Comparison of ENCODE assay signal across 11 cellular contexts in the genomic region with DNA sequence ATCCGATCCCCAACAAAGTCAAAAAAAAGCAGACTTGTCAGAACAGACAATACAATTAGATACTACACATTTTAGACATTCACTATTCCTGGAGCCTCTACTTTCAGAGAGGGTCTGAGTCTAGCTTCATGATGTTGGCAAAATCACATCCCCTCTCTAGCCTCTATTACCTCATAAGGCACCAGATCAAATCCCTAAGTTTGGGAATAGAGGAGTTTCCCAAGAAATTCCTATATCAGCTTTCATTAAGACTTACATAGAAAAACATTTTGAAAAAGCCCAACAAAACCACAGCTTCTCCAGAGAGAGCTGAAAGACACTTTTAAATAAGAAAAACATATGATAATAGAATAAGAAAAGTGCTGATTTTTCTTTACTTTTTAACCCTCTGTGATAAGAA. TPM values are rescaled to one million over a fixed set of nuclear protein-coding genes. Genes with fewer than 3 reads are reported as not detected.
A peak's percentile ranks its signal among the peaks of the same experiment; 100 is the strongest.
DNase-seq lines count a peak whose midpoint lies in the region; ATAC-seq, FAIRE-seq and TF ChIP-seq lines count a peak whose summit lies in the region.
"Had no signal": no experiment of that assay in that cellular context is flagged by ENCODE, and none has a peak within 500 bp of the region (broad histone marks: within the 10 kb centered on the region; RNA-seq: fewer than 3 reads in every experiment).

No MANE protein-coding gene starts in this region.

- no peak for TF ChIP-seq CTCF in HepG2 (CRISPR knock-in tag; IDR thresholded peaks at IDR 0.05)

- no peaks in the 10 kb centered on the region for H3K27me3 Mint-ChIP-seq in activated CD4-positive, alpha-beta T cell treated with anti-CD3 and anti-CD28 coated beads for 36 hours
- no peaks in the 10 kb centered on the region for H3K27me3 Mint-ChIP-seq in activated naive CD8-positive, alpha-beta T cell treated with anti-CD3 and anti-CD28 coated beads for 36 hours

- H3K9me3 Mint-ChIP-seq in activated CD4-positive, alpha-beta T cell treated with anti-CD3 and anti-CD28 coated beads for 36 hours (ENCODE audit: low read depth), result no peaks in the 10 kb centered on the region
- no peaks in the 10 kb centered on the region for H3K9me3 Mint-ChIP-seq in activated naive CD8-positive, alpha-beta T cell treated with anti-CD3 and anti-CD28 coated beads for 36 hours

- CTCF ChIA-PET in activated CD4-positive, alpha-beta T cell treated with anti-CD3 and anti-CD28 coated beads for 36 hours (lab: Charles Lee), result interaction anchor here (0.8 to 2.3 kb wide), 9 partner anchors 10 to 56 kb away, joined by 3 to 10 read pairs (median 5); no protein-coding TSS in a partner anchor
- CTCF ChIA-PET in HepG2 (lab: Yijun Ruan, JAX; ENCODE audit: low intra/inter-chr PET ratio, low total read pairs), result no interaction called here

- TF ChIP-seq RAD21 in HepG2 (CRISPR knock-in tag; IDR thresholded peaks at IDR 0.05), result no peak

- H3K4me3 Mint-ChIP-seq in activated CD4-positive, alpha-beta T cell treated with anti-CD3 and anti-CD28 coated beads for 36 hours, result peak overlapping the region; percentile 16
- peak overlapping the region; percentile 58 for H3K4me3 Mint-ChIP-seq in activated naive CD8-positive, alpha-beta T cell treated with anti-CD3 and anti-CD28 coated beads for 36 hours

- intact Hi-C loops in activated CD4-positive, alpha-beta T cell treated with anti-CD3 and anti-CD28 coated beads for 36 hours (cut with DNase I, micrococcal nuclease), result loop anchor here (1.0 to 10.0 kb wide), 2 partner anchors 39 to 648 kb away; a partner anchor contains a TSS
- intact Hi-C loops in HepG2 (cut with micrococcal nuclease; ENCODE audit: unreplicated experiment), result no loop called here

- H3K4me3 ChIP-seq in HepG2 (replicated peaks in 1 of 3; ENCODE audit: insufficient read depth in 1 of 3, low read depth in 2 of 3, low read length in 3 of 3), result no peak overlapping the region
- H3K4me3 ChIP-seq in subcutaneous abdominal adipose tissue (ENCODE audit: low read depth in 1 of 5, low read length in 5 of 5), result peak overlapping the region in 4 of 5 donors; percentile 1 to 43 (median 14)
- H3K4me3 ChIP-seq: A549 had no signal

- BruUV-seq in HepG2 (replicated peaks; lab: Mats Ljungman, UMichigan), result no TSS peak

- no peaks in the 10 kb centered on the region for H3K27me3 ChIP-seq in HepG2 (ENCODE audit: control insufficient read depth in 1 of 2, insufficient read depth in 2 of 2, low read length in 2 of 2)
- H3K27me3 ChIP-seq in subcutaneous abdominal adipose tissue (ENCODE audit: control insufficient read depth in 5 of 5, insufficient read depth in 4 of 5, low read length in 5 of 5), result no peaks in the 10 kb centered on the region

- no peaks in the 10 kb centered on the region for H4K20me1 ChIP-seq in HepG2 (ENCODE audit: insufficient read depth, low read length)

- WGBS in HepG2 (ENCODE audit: low lambda C conversion rate), result 92% methylated on average over 1 of the region's 1 CpG

- FAIRE-seq in HepG2 (lab: Jason Lieb, UNC), result no peak
- FAIRE-seq: A549, bronchial epithelial cell had no signal

- H3K4me2 ChIP-seq in HepG2 (ENCODE audit: low read depth, low read length), result peak overlapping the region; percentile 41
- H3K4me2 ChIP-seq: A549 had no signal

- H3K36me3 ChIP-seq in HepG2 (replicated peaks in 1 of 2; ENCODE audit: control insufficient read depth in 1 of 2, insufficient read depth in 2 of 2, low read length in 2 of 2) (no peaks in the 10 kb centered on the region), subcutaneous abdominal adipose tissue (ENCODE audit: control insufficient read depth in 5 of 5, insufficient read depth in 5 of 5, low read length in 5 of 5) (no peaks in the 10 kb centered on the region)

- POLR2A ChIA-PET in activated CD4-positive, alpha-beta T cell treated with anti-CD3 and anti-CD28 coated beads for 36 hours (lab: Charles Lee), result interaction anchor here (1.2 kb wide), 1 partner anchor 39 kb away, joined by 6 read pairs; no protein-coding TSS in a partner anchor
- POLR2A ChIA-PET in HepG2 (lab: Yijun Ruan, JAX), result no interaction called here

- in situ Hi-C loops in HepG2 (cut with HindIII; ENCODE audit: extremely low pct_ligation_motif_present, low pct_unique_long_range_greater_than_20kb), result no loop called here

- H3K27ac Mint-ChIP-seq in activated CD4-positive, alpha-beta T cell treated with anti-CD3 and anti-CD28 coated beads for 36 hours, result peak overlapping the region; percentile 87
- peak overlapping the region; percentile 83 for H3K27ac Mint-ChIP-seq in activated naive CD8-positive, alpha-beta T cell treated with anti-CD3 and anti-CD28 coated beads for 36 hours

- TF ChIP-seq POLR2A in HepG2 (IDR thresholded peaks at IDR 0.05; ENCODE audit: insufficient read depth in 1 of 2, low read depth in 2 of 2, low read length in 2 of 2), result no peak

- no peak overlapping the region for H2AFZ ChIP-seq in HepG2 (ENCODE audit: low read length)

- peaks cover 58% of the 10 kb centered on the region for H3K79me2 ChIP-seq in HepG2 (ENCODE audit: insufficient read depth, low read length)

- no peak for DNase-seq in activated CD4-positive, alpha-beta T cell treated with anti-CD3 and anti-CD28 coated beads for 36 hours
- DNase-seq in activated CD4-positive, alpha-beta T cell treated with anti-CD3 and anti-CD28 coated beads, Interleukin-2, amount 50 U/mL, for 1 hour, result no peak
- no peak for DNase-seq in activated naive CD8-positive, alpha-beta T cell treated with anti-CD3 and anti-CD28 coated beads for 36 hours
- DNase-seq in HepG2 (ENCODE audit: low spot score), result no peak
- DNase-seq in MV-4-11 (lab: John Stamatoyannopoulos, UW), result no peak
- DNase-seq in SW480 (ENCODE audit: low spot score), result no peak
- no peak for DNase-seq in cortex of kidney (lab: John Stamatoyannopoulos, UW)

- H3K9me3 ChIP-seq in HepG2 (ENCODE audit: low read length) (no peaks in the 10 kb centered on the region), subcutaneous abdominal adipose tissue (ENCODE audit: control insufficient read depth in 5 of 5, low read length in 5 of 5) (no peaks in the 10 kb centered on the region)
- H3K9me3 ChIP-seq: A549 had no signal

- H3K27ac ChIP-seq in HepG2 (ENCODE audit: extremely low read length, insufficient read depth, low read length) (peak overlapping the region; percentile 37), subcutaneous abdominal adipose tissue (ENCODE audit: low read depth, low read length) (peak overlapping the region; percentile 98)
- H3K27ac ChIP-seq: A549 had no signal

- peaks cover 88% of the 10 kb centered on the region for H3K4me1 ChIP-seq in HepG2 (ENCODE audit: insufficient read depth, low read length)
- peaks cover 23 to 96% (median 89%) of the 10 kb centered on the region in 5 donors for H3K4me1 ChIP-seq in subcutaneous abdominal adipose tissue (ENCODE audit: control insufficient read depth in 5 of 5, insufficient read depth in 5 of 5, low read length in 5 of 5)

- H3K4me1 Mint-ChIP-seq in activated CD4-positive, alpha-beta T cell treated with anti-CD3 and anti-CD28 coated beads for 36 hours, result peaks cover 51% of the 10 kb centered on the region
- H3K4me1 Mint-ChIP-seq in activated naive CD8-positive, alpha-beta T cell treated with anti-CD3 and anti-CD28 coated beads for 36 hours, result peaks cover 46% of the 10 kb centered on the region

- no peak for ATAC-seq in activated CD4-positive, alpha-beta T cell treated with anti-CD3 and anti-CD28 coated beads for 36 hours
- ATAC-seq in HepG2, result no peak
- ATAC-seq: A549 had no signal

- TF ChIP-seq EP300 in HepG2 (IDR thresholded peaks at IDR 0.05; ENCODE audit: low read depth in 2 of 2, low read length in 2 of 2), result no peak
- TF ChIP-seq EP300 in HepG2 (CRISPR knock-in tag; IDR thresholded peaks at IDR 0.05; ENCODE audit: borderline replicate concordance), result no peak

- H3K36me3 Mint-ChIP-seq in activated CD4-positive, alpha-beta T cell treated with anti-CD3 and anti-CD28 coated beads for 36 hours (ENCODE audit: low read depth), result peaks cover 14% of the 10 kb centered on the region
- peaks cover 21% of the 10 kb centered on the region for H3K36me3 Mint-ChIP-seq in activated naive CD8-positive, alpha-beta T cell treated with anti-CD3 and anti-CD28 coated beads for 36 hours

- H3K9ac ChIP-seq in HepG2 (ENCODE audit: insufficient read depth, low read depth, low read length) (no peak overlapping the region), subcutaneous abdominal adipose tissue (ENCODE audit: low read length in 5 of 5) (peak overlapping the region; percentile 15 to 53 (median 44))

RNA-seq across cellular contexts. Expression of a gene that starts 4.5 kb away (rescaled TPM):
- 10 to 100 TPM; 49.3 to 52.0 TPM for total RNA-seq in activated CD4-positive, alpha-beta T cell treated with anti-CD3 and anti-CD28 coated beads for 36 hours
- total RNA-seq in activated naive CD8-positive, alpha-beta T cell treated with anti-CD3 and anti-CD28 coated beads for 36 hours, result 10 to 100 TPM; 39.4 to 44.1 TPM
- total RNA-seq in HepG2 (2016; rRNA removed; fragmentation: Illumina TruSeq; extraction: Trizol), result 7.9 and 10.1 TPM in 2 replicates
- total RNA-seq in HepG2 (2016; cell fraction: cytosol; rRNA removed; fragmentation: Illumina TruSeq; extraction: Trizol; ENCODE audit: low read depth), result 4.1 and 5.1 TPM in 2 replicates
- total RNA-seq in HepG2 (2016; cell fraction: insoluble cytoplasmic fraction; rRNA removed; fragmentation: Illumina TruSeq; extraction: Trizol), result 7.4 and 10.4 TPM in 2 replicates
- 4.5 and 5.3 TPM in 2 replicates for total RNA-seq in HepG2 (2016; cell fraction: membrane; rRNA removed; fragmentation: Illumina TruSeq; extraction: Trizol)
- 12.1 and 12.6 TPM in 2 replicates for total RNA-seq in HepG2 (2016; cell fraction: nucleus; rRNA removed; fragmentation: Illumina TruSeq; extraction: Trizol)
- polyA plus RNA-seq in HepG2 (2011; rRNA removed), result 14.4 and 18.8 TPM in 2 replicates
- 8.9 and 11.2 TPM in 2 replicates for polyA plus RNA-seq in HepG2 (2011; cell fraction: cytosol; rRNA removed)
- polyA plus RNA-seq in HepG2 (2011; cell fraction: nucleus; rRNA removed), result 36.0 and 41.0 TPM in 2 replicates
- polyA plus RNA-seq in HepG2 (2012), result 7.6 and 13.3 TPM in 2 replicates
- 0.70 and 0.78 TPM in 2 replicates for polyA plus RNA-seq in HepG2 (2016; cell fraction: cytosol; fragmentation: Illumina TruSeq; extraction: Trizol; ENCODE audit: low read depth)
- 5.9 and 9.0 TPM in 2 replicates for polyA plus RNA-seq in HepG2 (2016; cell fraction: insoluble cytoplasmic fraction; fragmentation: Illumina TruSeq; extraction: Trizol; ENCODE audit: low read depth)
- 1.7 and 1.9 TPM in 2 replicates for polyA plus RNA-seq in HepG2 (2016; cell fraction: membrane; fragmentation: Illumina TruSeq; extraction: Trizol; ENCODE audit: low read depth)
- polyA plus RNA-seq in HepG2 (2016; cell fraction: nucleus; fragmentation: Illumina TruSeq; extraction: Trizol; ENCODE audit: insufficient read depth, low read depth), result 16.5 and 18.2 TPM in 2 replicates
- polyA minus RNA-seq in HepG2 (2011; rRNA and poly(A)+ RNA removed; ENCODE audit: low replicate concordance), result 27.1 and 31.4 TPM in 2 replicates
- 8.7 and 10.4 TPM in 2 replicates for polyA minus RNA-seq in HepG2 (2011; cell fraction: cytosol; rRNA and poly(A)+ RNA removed)
- 28.2 and 32.3 TPM in 2 replicates for polyA minus RNA-seq in HepG2 (2011; cell fraction: nucleus; rRNA and poly(A)+ RNA removed)

RNA-seq across cellular contexts. Expression of a gene that starts 19.3 kb away (rescaled TPM):
- total RNA-seq in activated CD4-positive, alpha-beta T cell treated with anti-CD3 and anti-CD28 coated beads for 36 hours, result not detected
- total RNA-seq in activated naive CD8-positive, alpha-beta T cell treated with anti-CD3 and anti-CD28 coated beads for 36 hours, result not detected
- total RNA-seq in HepG2 (2016; rRNA removed; fragmentation: Illumina TruSeq; extraction: Trizol), result not detected in 2 replicates
- not detected in 2 replicates for total RNA-seq in HepG2 (2016; cell fraction: cytosol; rRNA removed; fragmentation: Illumina TruSeq; extraction: Trizol; ENCODE audit: low read depth)
- not detected in 2 replicates for total RNA-seq in HepG2 (2016; cell fraction: insoluble cytoplasmic fraction; rRNA removed; fragmentation: Illumina TruSeq; extraction: Trizol)
- total RNA-seq in HepG2 (2016; cell fraction: membrane; rRNA removed; fragmentation: Illumina TruSeq; extraction: Trizol), result not detected in 2 replicates
- total RNA-seq in HepG2 (2016; cell fraction: nucleus; rRNA removed; fragmentation: Illumina TruSeq; extraction: Trizol), result not detected in 2 replicates
- not detected in 2 replicates for polyA plus RNA-seq in HepG2 (2011; rRNA removed)
- not detected in 2 replicates for polyA plus RNA-seq in HepG2 (2011; cell fraction: cytosol; rRNA removed)
- not detected in 2 replicates for polyA plus RNA-seq in HepG2 (2011; cell fraction: nucleus; rRNA removed)
- 0.05 TPM in 1 of 2 replicates, not detected in the other for polyA plus RNA-seq in HepG2 (2012)
- not detected in 2 replicates for polyA plus RNA-seq in HepG2 (2016; cell fraction: cytosol; fragmentation: Illumina TruSeq; extraction: Trizol; ENCODE audit: low read depth)
- polyA plus RNA-seq in HepG2 (2016; cell fraction: insoluble cytoplasmic fraction; fragmentation: Illumina TruSeq; extraction: Trizol; ENCODE audit: low read depth), result not detected in 2 replicates
- polyA plus RNA-seq in HepG2 (2016; cell fraction: membrane; fragmentation: Illumina TruSeq; extraction: Trizol; ENCODE audit: low read depth), result not detected in 2 replicates
- not detected in 2 replicates for polyA plus RNA-seq in HepG2 (2016; cell fraction: nucleus; fragmentation: Illumina TruSeq; extraction: Trizol; ENCODE audit: insufficient read depth, low read depth)
- polyA minus RNA-seq in HepG2 (2011; rRNA and poly(A)+ RNA removed; ENCODE audit: low replicate concordance), result not detected in 2 replicates
- polyA minus RNA-seq in HepG2 (2011; cell fraction: cytosol; rRNA and poly(A)+ RNA removed), result not detected in 2 replicates
- polyA minus RNA-seq in HepG2 (2011; cell fraction: nucleus; rRNA and poly(A)+ RNA removed), result not detected in 2 replicates
- total RNA-seq: bronchial epithelial cell, LHCN-M2 had no signal
- polyA plus RNA-seq: A549 had no signal

RNA-seq across cellular contexts. Expression of a gene that starts 58.2 kb away (rescaled TPM):
- 1 to 10 TPM in 1 of 2 experiments, under 1 TPM in 1; 0.91 to 1.2 TPM for total RNA-seq in activated CD4-positive, alpha-beta T cell treated with anti-CD3 and anti-CD28 coated beads for 36 hours
- 1 to 10 TPM; 1.8 to 1.9 TPM for total RNA-seq in activated naive CD8-positive, alpha-beta T cell treated with anti-CD3 and anti-CD28 coated beads for 36 hours
- total RNA-seq in HepG2 (2016; rRNA removed; fragmentation: Illumina TruSeq; extraction: Trizol), result 1.5 and 1.8 TPM in 2 replicates
- 6.0 and 7.3 TPM in 2 replicates for total RNA-seq in HepG2 (2016; cell fraction: cytosol; rRNA removed; fragmentation: Illumina TruSeq; extraction: Trizol; ENCODE audit: low read depth)
- 1.6 and 2.2 TPM in 2 replicates for total RNA-seq in HepG2 (2016; cell fraction: insoluble cytoplasmic fraction; rRNA removed; fragmentation: Illumina TruSeq; extraction: Trizol)
- 6.9 and 9.0 TPM in 2 replicates for total RNA-seq in HepG2 (2016; cell fraction: membrane; rRNA removed; fragmentation: Illumina TruSeq; extraction: Trizol)
- 0.63 and 0.84 TPM in 2 replicates for total RNA-seq in HepG2 (2016; cell fraction: nucleus; rRNA removed; fragmentation: Illumina TruSeq; extraction: Trizol)
- 1.4 and 4.5 TPM in 2 replicates for polyA plus RNA-seq in HepG2 (2011; rRNA removed)
- polyA plus RNA-seq in HepG2 (2011; cell fraction: cytosol; rRNA removed), result 1.5 and 2.4 TPM in 2 replicates
- polyA plus RNA-seq in HepG2 (2011; cell fraction: nucleus; rRNA removed), result 0.19 and 0.87 TPM in 2 replicates
- polyA plus RNA-seq in HepG2 (2012), result 2.2 and 3.7 TPM in 2 replicates
- polyA plus RNA-seq in HepG2 (2016; cell fraction: cytosol; fragmentation: Illumina TruSeq; extraction: Trizol; ENCODE audit: low read depth), result 13.6 and 14.5 TPM in 2 replicates
- polyA plus RNA-seq in HepG2 (2016; cell fraction: insoluble cytoplasmic fraction; fragmentation: Illumina TruSeq; extraction: Trizol; ENCODE audit: low read depth), result 3.1 and 4.0 TPM in 2 replicates
- 13.2 TPM in 2 replicates for polyA plus RNA-seq in HepG2 (2016; cell fraction: membrane; fragmentation: Illumina TruSeq; extraction: Trizol; ENCODE audit: low read depth)
- polyA plus RNA-seq in HepG2 (2016; cell fraction: nucleus; fragmentation: Illumina TruSeq; extraction: Trizol; ENCODE audit: insufficient read depth, low read depth), result 2.5 and 2.6 TPM in 2 replicates
- 1.3 and 2.2 TPM in 2 replicates for polyA minus RNA-seq in HepG2 (2011; rRNA and poly(A)+ RNA removed; ENCODE audit: low replicate concordance)
- 1.8 TPM in 1 of 2 replicates, not detected in the other for polyA minus RNA-seq in HepG2 (2011; cell fraction: cytosol; rRNA and poly(A)+ RNA removed)
- polyA minus RNA-seq in HepG2 (2011; cell fraction: nucleus; rRNA and poly(A)+ RNA removed), result 0.77 TPM in 1 of 2 replicates, not detected in the other

Comparison
In these comparisons a context has a peak if more than half of its experiments do, and no peak if none do; other contexts are left out.
1. H3K4me3 ChIP-seq: peak in subcutaneous abdominal adipose tissue (4 of 5); none in HepG2 (0 of 3).